ENCODE assay signal across 19 cellular contexts in genomic region chr22:49487950-49488349, GRCh38.
A peak's percentile ranks its signal among the peaks of the same experiment; 100 is the strongest.
DNase-seq lines count a peak whose midpoint lies in the region; ATAC-seq and FAIRE-seq lines count a peak whose summit lies in the region.
"Had no signal": no experiment of that assay in that cellular context is flagged by ENCODE, and none has a peak within 500 bp of the region (broad histone marks: within the 10 kb centered on the region; RNA-seq: fewer than 3 reads in every experiment).

No MANE protein-coding gene starts in this region.

- H3K36me3 Mint-ChIP-seq in activated CD8-positive, alpha-beta memory T cell treated with anti-CD3 and anti-CD28 coated beads, Interleukin-2, amount 10 ng/mL, durations not matched to agents 7 days and 5 days, result no peaks in the 10 kb centered on the region
- no peaks in the 10 kb centered on the region for H3K36me3 Mint-ChIP-seq in activated T-helper 17 cell treated with anti-CD3 and anti-CD28 coated beads, Interleukin-2, amount 50 U/mL, for 72 hours (ENCODE audit: low read depth)
- H3K36me3 Mint-ChIP-seq: stimulated activated effector memory CD8-positive, alpha-beta T cell treated with anti-CD3 and anti-CD28 coated beads, Interleukin-12 subunit alpha, Interleukin-12 subunit beta, amount 100 ng/mL, for 72 hours had no signal

- peak; percentile 89 for FAIRE-seq in RCC 7860 (lab: Jason Lieb, UNC)

- no peak overlapping the region for H3K27ac Mint-ChIP-seq in activated CD8-positive, alpha-beta memory T cell treated with anti-CD3 and anti-CD28 coated beads, Interleukin-2, amount 10 ng/mL, durations not matched to agents 7 days and 5 days
- no peak overlapping the region for H3K27ac Mint-ChIP-seq in activated T-helper 17 cell treated with anti-CD3 and anti-CD28 coated beads, Interleukin-2, amount 50 U/mL, for 72 hours
- H3K27ac Mint-ChIP-seq: activated CD4-positive, alpha-beta T cell treated with anti-CD3 and anti-CD28 coated beads, Interleukin-2, amount 10 ng/mL, durations not matched to agents 7 days and 5 days; B cell; stimulated activated effector memory CD8-positive, alpha-beta T cell treated with anti-CD3 and anti-CD28 coated beads, Interleukin-12 subunit alpha, Interleukin-12 subunit beta, amount 100 ng/mL, for 72 hours had no signal

- ATAC-seq in activated CD8-positive, alpha-beta memory T cell treated with anti-CD3 and anti-CD28 coated beads, Interleukin-2, amount 10 ng/mL, durations not matched to agents 7 days and 5 days, result no peak
- ATAC-seq in activated T-helper 17 cell treated with anti-CD3 and anti-CD28 coated beads, Interleukin-2, amount 50 U/mL, for 72 hours (replicated peaks), result no peak
- ATAC-seq: right cardiac atrium; Right ventricle myocardium inferior; stimulated activated effector memory CD8-positive, alpha-beta T cell treated with anti-CD3 and anti-CD28 coated beads, Interleukin-12 subunit alpha, Interleukin-12 subunit beta, amount 100 ng/mL, for 72 hours had no signal

- CTCF ChIA-PET in activated CD8-positive, alpha-beta memory T cell treated with anti-CD3 and anti-CD28 coated beads, Interleukin-2, amount 10 ng/mL, durations not matched to agents 7 days and 5 days (lab: Charles Lee), result no interaction called here

- DNase-seq in activated CD8-positive, alpha-beta memory T cell treated with anti-CD3 and anti-CD28 coated beads for 24 hours, result peak; percentile 41
- DNase-seq in activated CD8-positive, alpha-beta memory T cell treated with anti-CD3 and anti-CD28 coated beads, Interleukin-2, amount 10 ng/mL, durations not matched to agents 7 days and 5 days, result no peak
- DNase-seq in RCC 7860 (ENCODE audit: low spot score) (peak; percentile 80), iPS-NIHi7 (ENCODE audit: extremely low spot score) (peak; percentile 82), SIG-M5 treated with dmso at 0.1 percent for 504 hours (lab: John Stamatoyannopoulos, UW; ENCODE audit: unreplicated experiment) (no peak), NCI-H128 (lab: John Stamatoyannopoulos, UW; ENCODE audit: unreplicated experiment) (no peak), epidermal melanocyte (ENCODE audit: insufficient read length, low spot score) (no peak)
- DNase-seq: activated CD4-positive, alpha-beta T cell treated with anti-CD3 and anti-CD28 coated beads, Interleukin-2, amount 10 ng/mL, durations not matched to agents 7 days and 5 days; activated naive CD4-positive, alpha-beta T cell treated with Interleukin-2 at 50 U/mL for 16 hours; activated T-cell treated with anti-CD3 and anti-CD28 coated beads for 4 hours; effector CD4-positive, alpha-beta T cell; GM23248; NCI-H510A treated with DMSO at 0.1 percent for 48 hours; right cardiac atrium; SW 1271 had no signal

- H3K4me3 Mint-ChIP-seq in activated CD8-positive, alpha-beta memory T cell treated with anti-CD3 and anti-CD28 coated beads, Interleukin-2, amount 10 ng/mL, durations not matched to agents 7 days and 5 days, result no peak overlapping the region
- no peak overlapping the region for H3K4me3 Mint-ChIP-seq in activated T-helper 17 cell treated with anti-CD3 and anti-CD28 coated beads, Interleukin-2, amount 50 U/mL, for 72 hours
- H3K4me3 Mint-ChIP-seq: activated CD4-positive, alpha-beta T cell treated with anti-CD3 and anti-CD28 coated beads, Interleukin-2, amount 10 ng/mL, durations not matched to agents 7 days and 5 days; B cell; stimulated activated effector memory CD8-positive, alpha-beta T cell treated with anti-CD3 and anti-CD28 coated beads, Interleukin-12 subunit alpha, Interleukin-12 subunit beta, amount 100 ng/mL, for 72 hours had no signal

- no peaks in the 10 kb centered on the region for H3K4me1 Mint-ChIP-seq in activated CD8-positive, alpha-beta memory T cell treated with anti-CD3 and anti-CD28 coated beads, Interleukin-2, amount 10 ng/mL, durations not matched to agents 7 days and 5 days
- peaks cover 5% of the 10 kb centered on the region for H3K4me1 Mint-ChIP-seq in activated T-helper 17 cell treated with anti-CD3 and anti-CD28 coated beads, Interleukin-2, amount 50 U/mL, for 72 hours
- H3K4me1 Mint-ChIP-seq: activated CD4-positive, alpha-beta T cell treated with anti-CD3 and anti-CD28 coated beads, Interleukin-2, amount 10 ng/mL, durations not matched to agents 7 days and 5 days; B cell; stimulated activated effector memory CD8-positive, alpha-beta T cell treated with anti-CD3 and anti-CD28 coated beads, Interleukin-12 subunit alpha, Interleukin-12 subunit beta, amount 100 ng/mL, for 72 hours had no signal

- H3K9me3 Mint-ChIP-seq in activated CD8-positive, alpha-beta memory T cell treated with anti-CD3 and anti-CD28 coated beads, Interleukin-2, amount 10 ng/mL, durations not matched to agents 7 days and 5 days (ENCODE audit: low read depth), result no peaks in the 10 kb centered on the region
- H3K9me3 Mint-ChIP-seq in activated T-helper 17 cell treated with anti-CD3 and anti-CD28 coated beads, Interleukin-2, amount 50 U/mL, for 72 hours, result no peaks in the 10 kb centered on the region
- H3K9me3 Mint-ChIP-seq: activated CD4-positive, alpha-beta T cell treated with anti-CD3 and anti-CD28 coated beads, Interleukin-2, amount 10 ng/mL, durations not matched to agents 7 days and 5 days; stimulated activated effector memory CD8-positive, alpha-beta T cell treated with anti-CD3 and anti-CD28 coated beads, Interleukin-12 subunit alpha, Interleukin-12 subunit beta, amount 100 ng/mL, for 72 hours had no signal

- no peaks in the 10 kb centered on the region for H3K27me3 Mint-ChIP-seq in activated CD8-positive, alpha-beta memory T cell treated with anti-CD3 and anti-CD28 coated beads, Interleukin-2, amount 10 ng/mL, durations not matched to agents 7 days and 5 days
- H3K27me3 Mint-ChIP-seq in activated T-helper 17 cell treated with anti-CD3 and anti-CD28 coated beads, Interleukin-2, amount 50 U/mL, for 72 hours, result no peaks in the 10 kb centered on the region
- H3K27me3 Mint-ChIP-seq: activated CD4-positive, alpha-beta T cell treated with anti-CD3 and anti-CD28 coated beads, Interleukin-2, amount 10 ng/mL, durations not matched to agents 7 days and 5 days had no signal

Comparison
In these comparisons a context has a peak if more than half of its experiments do, and no peak if none do; other contexts are left out.
1. DNase-seq: peak in activated CD8-positive, alpha-beta memory T cell treated with anti-CD3 and anti-CD28 coated beads for 24 hours (single experiment), RCC 7860 (single experiment) and iPS-NIHi7 (single experiment); none in activated CD8-positive, alpha-beta memory T cell treated with anti-CD3 and anti-CD28 coated beads, Interleukin-2, amount 10 ng/mL, durations not matched to agents 7 days and 5 days (single experiment), SIG-M5 treated with dmso at 0.1 percent for 504 hours (single experiment), NCI-H128 (single experiment) and epidermal melanocyte (single experiment).